In genomic region chr12:9064201-9064814, GRCh38 we compare ENCODE assay signal across 8 cellular contexts. TPM values are rescaled to one million over a fixed set of nuclear protein-coding genes. Genes with fewer than 3 reads are reported as not detected.
A peak's percentile ranks its signal among the peaks of the same experiment; 100 is the strongest.
DNase-seq lines count a peak whose midpoint lies in the region; ATAC-seq and TF ChIP-seq lines count a peak whose summit lies in the region.

No MANE protein-coding gene starts in this region.

- no peaks in the 10 kb centered on the region for H3K9me3 Mint-ChIP-seq in activated naive CD4-positive, alpha-beta T cell treated with anti-CD3 and anti-CD28 coated beads for 36 hours
- H3K9me3 Mint-ChIP-seq in nephron progenitor cell = no peaks in the 10 kb centered on the region

- CTCF ChIA-PET in activated naive CD4-positive, alpha-beta T cell treated with anti-CD3 and anti-CD28 coated beads for 36 hours (lab: Charles Lee) = interaction anchor here (0.6 to 1.8 kb wide), 19 partner anchors 10 to 586 kb away, joined by 3 to 12 read pairs (median 3); no protein-coding TSS in a partner anchor

- peaks cover 2% of the 10 kb centered on the region for H3K36me3 Mint-ChIP-seq in activated naive CD4-positive, alpha-beta T cell treated with anti-CD3 and anti-CD28 coated beads for 36 hours (ENCODE audit: low read depth)
- no peaks in the 10 kb centered on the region for H3K36me3 Mint-ChIP-seq in nephron progenitor cell (ENCODE audit: low read depth)

- peaks cover 2% of the 10 kb centered on the region for H3K27me3 Mint-ChIP-seq in activated naive CD4-positive, alpha-beta T cell treated with anti-CD3 and anti-CD28 coated beads for 36 hours (ENCODE audit: low read depth)
- H3K27me3 Mint-ChIP-seq in nephron progenitor cell (ENCODE audit: low read depth, poor library complexity) = no peaks in the 10 kb centered on the region

- TF ChIP-seq CTCF in foreskin keratinocyte (conservative IDR thresholded peaks at IDR 0.05) = peak; percentile 74
- no peak for TF ChIP-seq CTCF in nephron progenitor cell (IDR thresholded peaks at IDR 0.05)

- H3K4me1 ChIP-seq in foreskin keratinocyte = peaks cover 14% of the 10 kb centered on the region

- intact Hi-C loops in activated naive CD4-positive, alpha-beta T cell treated with anti-CD3 and anti-CD28 coated beads for 36 hours (cut with micrococcal nuclease) = loop anchor here (1.0 to 5.0 kb wide), 3 partner anchors 219 to 323 kb away; no protein-coding TSS in a partner anchor

- ATAC-seq in HG02884 (IDR thresholded peaks at IDR 0.05; ENCODE audit: unreplicated experiment) = peak; percentile 60
- peak; percentile 72 for ATAC-seq in foreskin keratinocyte
- no peak for ATAC-seq in HG03045 (IDR thresholded peaks at IDR 0.05; ENCODE audit: unreplicated experiment)

- no peak overlapping the region for H3K27ac Mint-ChIP-seq in activated naive CD4-positive, alpha-beta T cell treated with anti-CD3 and anti-CD28 coated beads for 36 hours
- H3K27ac Mint-ChIP-seq in nephron progenitor cell = no peak overlapping the region

- H3K27ac ChIP-seq in foreskin keratinocyte (peak overlapping the region; percentile 79), temporal lobe (ENCODE audit: low read depth, low read length) (peak overlapping the region; percentile 86)

- DNase-seq in EL (peak; percentile 41), OCI-M1 (lab: John Stamatoyannopoulos, UW) (peak; percentile 66), foreskin keratinocyte (peak; percentile 18 to 51), nephron progenitor cell (peak; percentile 68)
- peak; percentile 78 for DNase-seq in activated naive CD4-positive, alpha-beta T cell treated with anti-CD3 and anti-CD28 coated beads for 36 hours

- no peaks in the 10 kb centered on the region for H3K27me3 ChIP-seq in foreskin keratinocyte

- H3K4me3 Mint-ChIP-seq in activated naive CD4-positive, alpha-beta T cell treated with anti-CD3 and anti-CD28 coated beads for 36 hours = peak overlapping the region; percentile 69
- H3K4me3 Mint-ChIP-seq in nephron progenitor cell = peak overlapping the region; percentile 90

- peaks cover 7% of the 10 kb centered on the region for H3K4me1 Mint-ChIP-seq in activated naive CD4-positive, alpha-beta T cell treated with anti-CD3 and anti-CD28 coated beads for 36 hours (ENCODE audit: low read depth)
- H3K4me1 Mint-ChIP-seq in nephron progenitor cell = peaks cover 25% of the 10 kb centered on the region

RNA-seq across cellular contexts. Expression of gene A2M, which starts 51.4 kb away (rescaled TPM):
- not detected for total RNA-seq in activated naive CD4-positive, alpha-beta T cell treated with anti-CD3 and anti-CD28 coated beads for 36 hours
- total RNA-seq in foreskin keratinocyte (0.10 TPM in 1 of 2 replicates, not detected in the other), temporal lobe (37.6 TPM)
- polyA plus RNA-seq in foreskin keratinocyte = 0.03 TPM in 1 of 2 replicates, not detected in the other

Comparison
In these comparisons a context has a peak if more than half of its experiments do, and no peak if none do; other contexts are left out.
1. RNA of gene A2M, which starts 51.4 kb away (total RNA-seq): 37.6 TPM in temporal lobe (single experiment); 0.10 TPM in foreskin keratinocyte and not detected in activated naive CD4-positive, alpha-beta T cell treated with anti-CD3 and anti-CD28 coated beads for 36 hours; every median in the first group is over 10 times any median in the second.
2. Peak in every context shown above with its lines, with median percentiles within 50 percentile points of each other: DNase-seq.